In the genomic region with DNA sequence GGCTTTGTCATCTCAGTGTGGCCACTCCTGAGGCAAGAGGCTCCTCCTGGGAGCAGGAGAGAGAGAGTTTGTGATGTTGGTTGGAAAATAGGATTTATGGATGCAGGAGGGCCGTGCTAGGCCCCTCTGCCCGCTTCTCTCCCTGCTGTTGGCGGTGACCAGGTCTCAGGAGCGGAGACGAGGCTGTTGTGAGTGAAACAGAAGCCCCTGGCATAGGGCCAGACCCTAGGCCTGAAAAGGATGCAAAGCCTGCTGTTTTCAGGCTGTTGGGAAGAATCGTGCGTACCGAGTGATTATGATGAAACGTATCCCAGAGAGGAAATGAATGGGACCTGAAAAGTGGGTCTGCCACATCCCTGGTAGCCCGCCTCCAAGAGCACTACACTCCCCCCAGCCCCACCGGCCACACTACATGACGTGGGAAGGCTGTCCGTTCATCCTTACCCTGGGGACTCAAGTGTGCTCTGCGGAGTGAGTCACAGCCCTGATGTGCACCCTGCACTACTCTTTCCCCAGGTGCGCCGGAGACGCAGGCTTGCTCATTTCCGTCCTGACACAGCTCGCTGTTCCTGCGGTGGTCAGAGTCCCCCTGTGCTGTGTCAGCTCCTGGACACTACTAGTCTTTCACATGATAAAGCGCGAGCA, we compare ENCODE assay signal across 1 cellular context.
TF ChIP-seq lines count a peak whose summit lies in the region.

No MANE protein-coding gene starts in this region.

TF ChIP-seq in GM12878, 131 proteins besides CTCF, POLR2A, EP300 and RAD21 (continued from another document):
- TF ChIP-seq BHLHE40 (IDR thresholded peaks at IDR 0.05; ENCODE audit: borderline replicate concordance in 1 of 2, low read depth in 2 of 2, low read length in 1 of 2) (no peak), BCL11A (IDR thresholded peaks at IDR 0.05; ENCODE audit: low read depth, low read length) (peak; percentile 61; the same call in 1 of the 2 replicates), ETV6 (conservative IDR thresholded peaks at IDR 0.05 in 1 of 2, IDR thresholded peaks at IDR 0.05 in 1 of 2; ENCODE audit: borderline replicate concordance in 1 of 2, low read depth in 1 of 2) (no peak; a peak in 1 of 4 replicates), IKZF2 (IDR thresholded peaks at IDR 0.05) (peak in 1 of 2 experiments; percentile 18; a peak in 1 of 4 replicates), IRF4 (IDR thresholded peaks at IDR 0.05; ENCODE audit: low read depth, low read length) (0 out of 2 replicates have a peak, but pooled peaks have one; percentile 19), PAX8 (IDR thresholded peaks at IDR 0.05) (no peak), MEF2B (IDR thresholded peaks at IDR 0.05; ENCODE audit: partially characterized antibody, poor library complexity, severe bottlenecking) (peak; percentile 73), GATAD2B (conservative IDR thresholded peaks at IDR 0.05; ENCODE audit: low read depth) (no peak), RBBP5 (conservative IDR thresholded peaks at IDR 0.05) (no peak), HCFC1 (IDR thresholded peaks at IDR 0.05; ENCODE audit: low read length) (no peak), MEF2A (IDR thresholded peaks at IDR 0.05; ENCODE audit: insufficient read depth, low read depth, low read length) (no peak), TCF12 (IDR thresholded peaks at IDR 0.05; ENCODE audit: low read depth, low read length) (peak; percentile 79), ZNF207 (IDR thresholded peaks at IDR 0.05; ENCODE audit: borderline replicate concordance) (no peak), PAX5 (IDR thresholded peaks at IDR 0.05; ENCODE audit: borderline replicate concordance, low read depth, low read length) (peak; percentile 36; the same call in 1 of the 2 replicates), TCF3 (IDR thresholded peaks at IDR 0.05; ENCODE audit: borderline replicate concordance, insufficient read depth, low read depth, low read length) (peak; percentile 65; the same call in 1 of the 2 replicates), FOXM1 (IDR thresholded peaks at IDR 0.05; ENCODE audit: low read depth, low read length) (peak; percentile 47; the same call in 1 of the 2 replicates), RUNX3 (IDR thresholded peaks at IDR 0.05; ENCODE audit: low read length) (peak; percentile 41; the same call in 1 of the 2 replicates), TBL1XR1 (IDR thresholded peaks at IDR 0.05; ENCODE audit: low read depth, low read length) (no peak), RB1 (IDR thresholded peaks at IDR 0.05; ENCODE audit: borderline replicate concordance) (no peak)
- TF ChIP-seq, protein P1, sequence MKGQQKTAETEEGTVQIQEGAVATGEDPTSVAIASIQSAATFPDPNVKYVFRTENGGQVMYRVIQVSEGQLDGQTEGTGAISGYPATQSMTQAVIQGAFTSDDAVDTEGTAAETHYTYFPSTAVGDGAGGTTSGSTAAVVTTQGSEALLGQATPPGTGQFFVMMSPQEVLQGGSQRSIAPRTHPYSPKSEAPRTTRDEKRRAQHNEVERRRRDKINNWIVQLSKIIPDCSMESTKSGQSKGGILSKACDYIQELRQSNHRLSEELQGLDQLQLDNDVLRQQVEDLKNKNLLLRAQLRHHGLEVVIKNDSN (IDR thresholded peaks at IDR 0.05; ENCODE audit: borderline replicate concordance, extremely low read length, insufficient read depth, low read depth, low read length) = no peak
- TF ChIP-seq, protein P2, sequence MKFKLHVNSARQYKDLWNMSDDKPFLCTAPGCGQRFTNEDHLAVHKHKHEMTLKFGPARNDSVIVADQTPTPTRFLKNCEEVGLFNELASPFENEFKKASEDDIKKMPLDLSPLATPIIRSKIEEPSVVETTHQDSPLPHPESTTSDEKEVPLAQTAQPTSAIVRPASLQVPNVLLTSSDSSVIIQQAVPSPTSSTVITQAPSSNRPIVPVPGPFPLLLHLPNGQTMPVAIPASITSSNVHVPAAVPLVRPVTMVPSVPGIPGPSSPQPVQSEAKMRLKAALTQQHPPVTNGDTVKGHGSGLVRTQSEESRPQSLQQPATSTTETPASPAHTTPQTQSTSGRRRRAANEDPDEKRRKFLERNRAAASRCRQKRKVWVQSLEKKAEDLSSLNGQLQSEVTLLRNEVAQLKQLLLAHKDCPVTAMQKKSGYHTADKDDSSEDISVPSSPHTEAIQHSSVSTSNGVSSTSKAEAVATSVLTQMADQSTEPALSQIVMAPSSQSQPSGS (IDR thresholded peaks at IDR 0.05; ENCODE audit: low read length) = no peak
- TF ChIP-seq, protein P3, sequence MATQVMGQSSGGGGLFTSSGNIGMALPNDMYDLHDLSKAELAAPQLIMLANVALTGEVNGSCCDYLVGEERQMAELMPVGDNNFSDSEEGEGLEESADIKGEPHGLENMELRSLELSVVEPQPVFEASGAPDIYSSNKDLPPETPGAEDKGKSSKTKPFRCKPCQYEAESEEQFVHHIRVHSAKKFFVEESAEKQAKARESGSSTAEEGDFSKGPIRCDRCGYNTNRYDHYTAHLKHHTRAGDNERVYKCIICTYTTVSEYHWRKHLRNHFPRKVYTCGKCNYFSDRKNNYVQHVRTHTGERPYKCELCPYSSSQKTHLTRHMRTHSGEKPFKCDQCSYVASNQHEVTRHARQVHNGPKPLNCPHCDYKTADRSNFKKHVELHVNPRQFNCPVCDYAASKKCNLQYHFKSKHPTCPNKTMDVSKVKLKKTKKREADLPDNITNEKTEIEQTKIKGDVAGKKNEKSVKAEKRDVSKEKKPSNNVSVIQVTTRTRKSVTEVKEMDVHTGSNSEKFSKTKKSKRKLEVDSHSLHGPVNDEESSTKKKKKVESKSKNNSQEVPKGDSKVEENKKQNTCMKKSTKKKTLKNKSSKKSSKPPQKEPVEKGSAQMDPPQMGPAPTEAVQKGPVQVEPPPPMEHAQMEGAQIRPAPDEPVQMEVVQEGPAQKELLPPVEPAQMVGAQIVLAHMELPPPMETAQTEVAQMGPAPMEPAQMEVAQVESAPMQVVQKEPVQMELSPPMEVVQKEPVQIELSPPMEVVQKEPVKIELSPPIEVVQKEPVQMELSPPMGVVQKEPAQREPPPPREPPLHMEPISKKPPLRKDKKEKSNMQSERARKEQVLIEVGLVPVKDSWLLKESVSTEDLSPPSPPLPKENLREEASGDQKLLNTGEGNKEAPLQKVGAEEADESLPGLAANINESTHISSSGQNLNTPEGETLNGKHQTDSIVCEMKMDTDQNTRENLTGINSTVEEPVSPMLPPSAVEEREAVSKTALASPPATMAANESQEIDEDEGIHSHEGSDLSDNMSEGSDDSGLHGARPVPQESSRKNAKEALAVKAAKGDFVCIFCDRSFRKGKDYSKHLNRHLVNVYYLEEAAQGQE (IDR thresholded peaks at IDR 0.05; ENCODE audit: low read depth, low read length) = no peak
TF ChIP-seq in GM12878: peak in this region for 11.
